In the genomic region with DNA sequence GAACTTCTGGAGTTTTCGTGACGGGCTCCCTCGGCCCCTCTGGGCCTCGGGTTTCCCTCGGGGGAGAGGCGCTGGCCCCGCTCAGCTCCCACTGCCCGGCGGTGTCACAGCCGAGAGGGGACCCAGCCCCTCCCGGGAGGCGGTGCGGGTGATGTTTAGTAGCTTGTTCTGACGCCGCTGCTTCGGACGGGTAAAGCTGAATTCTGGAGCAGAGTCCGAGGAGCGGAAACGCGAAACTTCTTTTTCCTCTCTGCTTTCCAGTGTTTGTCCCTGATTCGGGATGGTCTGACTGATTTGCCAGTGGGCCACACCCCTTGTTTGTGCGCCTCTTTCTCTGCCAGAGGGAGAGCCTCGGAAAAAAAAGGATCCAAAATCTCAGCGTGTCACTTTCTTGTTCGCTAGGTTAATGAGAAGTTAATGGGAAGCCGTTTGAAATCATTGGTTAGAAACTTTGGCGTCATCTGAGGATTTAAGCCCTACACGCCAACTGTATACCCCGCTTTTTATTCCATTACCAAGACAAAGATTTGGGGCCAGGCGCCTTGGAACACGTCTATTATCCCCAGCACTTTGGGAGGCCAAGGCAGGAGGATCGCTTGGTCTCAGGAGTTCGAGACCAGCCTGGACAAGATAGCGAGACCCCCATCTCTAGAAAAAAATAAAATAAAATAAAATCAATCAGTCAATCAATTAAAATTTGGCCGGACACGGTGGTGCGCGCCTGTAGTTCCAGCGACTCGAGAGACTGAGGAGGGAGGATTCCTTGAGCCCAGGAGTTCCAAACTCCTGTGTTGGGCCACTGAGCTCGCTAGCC, we compare ENCODE assay signal across 8 cellular contexts. TPM values are rescaled to one million over a fixed set of nuclear protein-coding genes. Genes with fewer than 3 reads are reported as not detected.
DNase-seq lines count a peak whose midpoint lies in the region; ATAC-seq and TF ChIP-seq lines count a peak whose summit lies in the region.

No MANE protein-coding gene starts in this region.

- no peak for TF ChIP-seq CTCF in kidney epithelial cell (IDR thresholded peaks at IDR 0.05; ENCODE audit: insufficient read depth, low read length, poor library complexity, severe bottlenecking)

- no peaks in the 10 kb centered on the region for H3K27me3 ChIP-seq in ACC112 (ENCODE audit: insufficient read depth, low read length)
- no peaks in the 10 kb centered on the region for H3K27me3 ChIP-seq in kidney epithelial cell (ENCODE audit: control insufficient read depth, insufficient read depth, low read length)

- peak; percentile 38 for DNase-seq in cerebellum (ENCODE audit: low spot score)
- DNase-seq in kidney epithelial cell (ENCODE audit: low read depth): no peak
- peak; percentile 26 for DNase-seq in stimulated activated CD4-positive, alpha-beta T cell treated with anti-CD3 and anti-CD28 coated beads, Interleukin-4, amount 100 ng/mL, for 1 hour
- DNase-seq in Kasumi-1 (lab: John Stamatoyannopoulos, UW): no peak

- H3K79me2 ChIP-seq in ACC112 (ENCODE audit: control insufficient read depth, insufficient read depth, low read length, unreplicated experiment): peaks cover 39% of the 10 kb centered on the region

- H3K36me3 ChIP-seq in ACC112 (ENCODE audit: insufficient read depth, low read length) (0 out of 2 replicates have a peak, but pooled peaks cover 3% of the 10 kb centered on the region), kidney epithelial cell (ENCODE audit: control insufficient read depth, insufficient read depth, low read length) (no peaks in the 10 kb centered on the region)

- peaks cover 22% of the 10 kb centered on the region for H3K4me1 ChIP-seq in ACC112 (ENCODE audit: control insufficient read depth, insufficient read depth, low read length, unreplicated experiment)

- H2AFZ ChIP-seq in ACC112 (ENCODE audit: low read length, unreplicated experiment): peak overlapping the region; percentile 54

- peak overlapping the region; percentile 85 for H3K4me3 ChIP-seq in ACC112 (ENCODE audit: low read depth, low read length)
- peak overlapping the region; percentile 98 for H3K4me3 ChIP-seq in kidney epithelial cell (ENCODE audit: low read depth, low read length)

- H3K27ac ChIP-seq in ACC112 (ENCODE audit: low read depth, low read length): peak overlapping the region; percentile 81

- ATAC-seq in GM18519 (IDR thresholded peaks at IDR 0.05; ENCODE audit: low FRiP score, unreplicated experiment): peak; percentile 21
- peak; percentile 17 for ATAC-seq in HG03442 (IDR thresholded peaks at IDR 0.05; ENCODE audit: unreplicated experiment)
- peak; percentile 61 for ATAC-seq in SK-N-SH treated with all-trans-retinoic acid at 6 μM for 48 hours

TF ChIP-seq in SK-N-SH treated with all-trans-retinoic acid at 6 μM for 48 hours, 23 proteins besides CTCF, POLR2A, EP300 and RAD21:
- TF ChIP-seq, protein P1, sequence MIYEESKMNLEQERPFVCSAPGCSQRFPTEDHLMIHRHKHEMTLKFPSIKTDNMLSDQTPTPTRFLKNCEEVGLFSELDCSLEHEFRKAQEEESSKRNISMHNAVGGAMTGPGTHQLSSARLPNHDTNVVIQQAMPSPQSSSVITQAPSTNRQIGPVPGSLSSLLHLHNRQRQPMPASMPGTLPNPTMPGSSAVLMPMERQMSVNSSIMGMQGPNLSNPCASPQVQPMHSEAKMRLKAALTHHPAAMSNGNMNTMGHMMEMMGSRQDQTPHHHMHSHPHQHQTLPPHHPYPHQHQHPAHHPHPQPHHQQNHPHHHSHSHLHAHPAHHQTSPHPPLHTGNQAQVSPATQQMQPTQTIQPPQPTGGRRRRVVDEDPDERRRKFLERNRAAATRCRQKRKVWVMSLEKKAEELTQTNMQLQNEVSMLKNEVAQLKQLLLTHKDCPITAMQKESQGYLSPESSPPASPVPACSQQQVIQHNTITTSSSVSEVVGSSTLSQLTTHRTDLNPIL (CRISPR knock-in tag; IDR thresholded peaks at IDR 0.05; ENCODE audit: low read depth): no peak
- no peak for TF ChIP-seq CSDC2 (CRISPR knock-in tag; IDR thresholded peaks at IDR 0.05)
- 0 out of 2 replicates have a peak, but pooled peaks have one; percentile 41 for TF ChIP-seq ZFP3 (CRISPR knock-in tag; IDR thresholded peaks at IDR 0.05)
TF ChIP-seq in SK-N-SH treated with all-trans-retinoic acid at 6 μM for 48 hours: peak in this region for 1.

RNA-seq across cellular contexts. Expression of a gene that starts 0.8 kb away (rescaled TPM):
- total RNA-seq in cerebellum (14.6 TPM), kidney epithelial cell (19.1 and 21.2 TPM in 2 replicates)

RNA-seq across cellular contexts. Expression of a gene that starts 14.4 kb away (rescaled TPM):
- total RNA-seq in cerebellum (30.4 TPM), kidney epithelial cell (18.8 and 20.3 TPM in 2 replicates)

RNA-seq across cellular contexts. Expression of a gene that starts 14.5 kb away (rescaled TPM):
- total RNA-seq in cerebellum (6.3 TPM), kidney epithelial cell (12.2 and 14.3 TPM in 2 replicates)

RNA-seq across cellular contexts. Expression of a gene that starts 34.6 kb away (rescaled TPM):
- total RNA-seq in cerebellum: not detected
- not detected in 2 replicates for total RNA-seq in kidney epithelial cell

RNA-seq across cellular contexts. Expression of a gene that starts 56.6 kb away (rescaled TPM):
- total RNA-seq in cerebellum (1.7 TPM), kidney epithelial cell (not detected in 2 replicates)

Comparison
In these comparisons a context has a peak if more than half of its experiments do, and no peak if none do; other contexts are left out.
1. DNase-seq: peak in cerebellum (single experiment) and stimulated activated CD4-positive, alpha-beta T cell treated with anti-CD3 and anti-CD28 coated beads, Interleukin-4, amount 100 ng/mL, for 1 hour (single experiment); none in kidney epithelial cell (single experiment) and Kasumi-1 (0 of 2).
2. Peak in every context shown above with its lines, with median percentiles within 50 percentile points of each other: ATAC-seq.